1 cellular context compared by ENCODE assay signal in the genomic region with DNA sequence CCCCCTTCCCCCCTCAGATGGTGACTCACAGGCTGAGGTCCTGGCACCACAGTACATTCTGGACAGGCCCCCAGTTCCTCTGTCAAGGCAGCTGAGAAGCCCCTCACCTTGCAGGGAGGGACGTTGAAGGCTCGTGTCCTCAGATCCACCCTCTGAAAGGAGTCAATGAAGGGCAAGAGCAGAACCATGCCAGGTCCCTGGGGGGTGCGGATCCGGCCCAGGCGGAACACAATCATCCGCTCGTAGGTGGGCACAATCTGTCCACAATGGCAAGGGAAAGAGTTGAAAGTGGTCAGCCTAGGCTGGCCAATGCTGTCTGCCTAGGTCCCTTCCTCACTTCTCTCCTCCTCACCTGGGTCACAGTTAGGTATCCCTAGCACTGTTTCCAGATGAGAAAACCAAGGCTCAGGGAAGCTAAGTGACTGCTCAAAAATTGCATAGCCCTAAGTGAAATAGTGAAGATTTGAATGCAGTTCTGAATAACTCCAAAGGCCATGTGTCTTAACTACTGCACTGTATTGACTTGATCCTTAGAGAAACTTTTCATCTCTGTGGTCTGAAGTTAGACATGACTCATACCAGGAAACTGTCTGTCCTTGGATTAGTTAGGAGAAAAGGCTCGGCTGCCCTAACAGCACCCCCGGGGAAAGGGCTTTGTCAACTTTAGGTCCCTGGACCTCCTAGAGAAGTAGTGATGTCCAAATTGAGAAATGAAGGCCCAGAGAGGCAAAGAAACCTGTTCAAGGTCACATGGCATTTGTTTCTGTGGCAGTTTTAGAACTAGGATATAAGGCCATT.
TF ChIP-seq lines count a peak whose summit lies in the region.

No MANE protein-coding gene starts in this region.

TF ChIP-seq in K562, 482 proteins besides CTCF, POLR2A, EP300 and RAD21:
- TF ChIP-seq, protein P1, sequence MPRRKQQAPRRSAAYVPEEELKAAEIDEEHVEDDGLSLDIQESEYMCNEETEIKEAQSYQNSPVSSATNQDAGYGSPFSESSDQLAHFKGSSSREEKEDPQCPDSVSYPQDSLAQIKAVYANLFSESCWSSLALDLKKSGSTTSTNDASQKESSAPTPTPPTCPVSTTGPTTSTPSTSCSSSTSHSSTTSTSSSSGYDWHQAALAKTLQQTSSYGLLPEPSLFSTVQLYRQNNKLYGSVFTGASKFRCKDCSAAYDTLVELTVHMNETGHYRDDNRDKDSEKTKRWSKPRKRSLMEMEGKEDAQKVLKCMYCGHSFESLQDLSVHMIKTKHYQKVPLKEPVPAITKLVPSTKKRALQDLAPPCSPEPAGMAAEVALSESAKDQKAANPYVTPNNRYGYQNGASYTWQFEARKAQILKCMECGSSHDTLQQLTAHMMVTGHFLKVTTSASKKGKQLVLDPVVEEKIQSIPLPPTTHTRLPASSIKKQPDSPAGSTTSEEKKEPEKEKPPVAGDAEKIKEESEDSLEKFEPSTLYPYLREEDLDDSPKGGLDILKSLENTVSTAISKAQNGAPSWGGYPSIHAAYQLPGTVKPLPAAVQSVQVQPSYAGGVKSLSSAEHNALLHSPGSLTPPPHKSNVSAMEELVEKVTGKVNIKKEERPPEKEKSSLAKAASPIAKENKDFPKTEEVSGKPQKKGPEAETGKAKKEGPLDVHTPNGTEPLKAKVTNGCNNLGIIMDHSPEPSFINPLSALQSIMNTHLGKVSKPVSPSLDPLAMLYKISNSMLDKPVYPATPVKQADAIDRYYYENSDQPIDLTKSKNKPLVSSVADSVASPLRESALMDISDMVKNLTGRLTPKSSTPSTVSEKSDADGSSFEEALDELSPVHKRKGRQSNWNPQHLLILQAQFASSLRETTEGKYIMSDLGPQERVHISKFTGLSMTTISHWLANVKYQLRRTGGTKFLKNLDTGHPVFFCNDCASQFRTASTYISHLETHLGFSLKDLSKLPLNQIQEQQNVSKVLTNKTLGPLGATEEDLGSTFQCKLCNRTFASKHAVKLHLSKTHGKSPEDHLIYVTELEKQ (CRISPR knock-in tag; IDR thresholded peaks at IDR 0.05): no peak
- 0 out of 2 replicates have a peak, but pooled peaks have one; percentile 9 for TF ChIP-seq JUN (IDR thresholded peaks at IDR 0.05; ENCODE audit: borderline replicate concordance, low read depth, low read length)
- TF ChIP-seq JUN (CRISPR knock-in tag; IDR thresholded peaks at IDR 0.05; ENCODE audit: borderline replicate concordance): no peak
- TF ChIP-seq, protein P2, sequence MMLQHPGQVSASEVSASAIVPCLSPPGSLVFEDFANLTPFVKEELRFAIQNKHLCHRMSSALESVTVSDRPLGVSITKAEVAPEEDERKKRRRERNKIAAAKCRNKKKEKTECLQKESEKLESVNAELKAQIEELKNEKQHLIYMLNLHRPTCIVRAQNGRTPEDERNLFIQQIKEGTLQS (IDR thresholded peaks at IDR 0.05): peak; percentile 54
- TF ChIP-seq, protein P2 (CRISPR knock-in tag; conservative IDR thresholded peaks at IDR 0.05): no peak
- TF ChIP-seq ZNF212 (CRISPR knock-in tag; IDR thresholded peaks at IDR 0.05): no peak
- TF ChIP-seq FOSL1 (tag; conservative IDR thresholded peaks at IDR 0.05): peak; percentile 85
- TF ChIP-seq JUND (IDR thresholded peaks at IDR 0.05; ENCODE audit: borderline replicate concordance, low read depth, low read length): peak; percentile 76
- TF ChIP-seq JUND (tag; IDR thresholded peaks at IDR 0.05; ENCODE audit: borderline replicate concordance, low read depth, low read length): peak; percentile 52; the same call in 2 of the 3 replicates
